1 cellular context compared by ENCODE assay signal in genomic region chr10:18438356-18439126, GRCh38.
TF ChIP-seq lines count a peak whose summit lies in the region.

No MANE protein-coding gene starts in this region.

TF ChIP-seq in WTC11, 78 proteins besides CTCF, POLR2A, EP300 and RAD21:
- TF ChIP-seq ERG (CRISPR knock-in tag; IDR thresholded peaks at IDR 0.05) = no peak
- TF ChIP-seq SMAD4 (CRISPR knock-in tag; IDR thresholded peaks at IDR 0.05) = no peak
